8 cellular contexts compared by ENCODE assay signal in the genomic region with DNA sequence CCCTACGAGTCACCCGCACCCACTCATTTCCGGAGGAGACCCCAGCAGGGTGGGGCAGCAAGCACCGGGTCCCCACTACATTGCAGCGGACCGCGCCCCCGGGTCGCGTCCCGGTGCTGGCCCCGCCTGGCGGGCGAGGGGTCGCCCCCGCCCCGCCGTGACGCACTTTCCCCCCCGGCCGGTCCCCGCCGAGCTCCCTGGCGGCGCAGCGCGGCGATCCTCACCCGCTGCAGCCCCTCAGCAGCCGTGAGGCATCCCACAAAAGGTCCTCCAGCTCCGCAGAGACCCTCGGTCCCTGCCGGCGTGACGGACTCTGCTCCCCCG.
A peak's percentile ranks its signal among the peaks of the same experiment; 100 is the strongest.
DNase-seq lines count a peak whose midpoint lies in the region; ATAC-seq and TF ChIP-seq lines count a peak whose summit lies in the region.

No MANE protein-coding gene starts in this region.

- no peak for TF ChIP-seq RAD21 in HCT116 (IDR thresholded peaks at IDR 0.05; ENCODE audit: low read depth)

- peaks cover 8% of the 10 kb centered on the region for H3K4me1 Mint-ChIP-seq in MCF 10A (ENCODE audit: insufficient read depth, unreplicated experiment)
- H3K4me1 Mint-ChIP-seq in stimulated activated effector memory CD8-positive, alpha-beta T cell treated with anti-CD3 and anti-CD28 coated beads, Interleukin-12 subunit alpha, Interleukin-12 subunit beta, amount 100 ng/mL, for 72 hours, result peaks cover 10% of the 10 kb centered on the region

- H3K9ac ChIP-seq in HCT116 (ENCODE audit: low read length), result peak overlapping the region; percentile 54
- H3K9ac ChIP-seq in OCI-LY1 (ENCODE audit: low read length), result peak overlapping the region; percentile 76

- H3K79me2 ChIP-seq in HCT116 (ENCODE audit: insufficient read depth, low read length) (no peaks in the 10 kb centered on the region), OCI-LY1 (ENCODE audit: insufficient read depth, low read length) (no peaks in the 10 kb centered on the region)

- H3K27me3 Mint-ChIP-seq in MCF 10A (ENCODE audit: insufficient read depth, unreplicated experiment), result no peaks in the 10 kb centered on the region

- no peaks in the 10 kb centered on the region for H3K27me3 ChIP-seq in HCT116 (ENCODE audit: insufficient read depth, low read length)
- H3K27me3 ChIP-seq in OCI-LY1 (ENCODE audit: insufficient read depth, low read length), result no peaks in the 10 kb centered on the region
- H3K27me3 ChIP-seq in kidney epithelial cell (ENCODE audit: control insufficient read depth, insufficient read depth, low read length), result no peaks in the 10 kb centered on the region

- no peaks in the 10 kb centered on the region for H3K36me3 ChIP-seq in HCT116 (ENCODE audit: control insufficient read depth in 1 of 2, insufficient read depth in 2 of 2, low read length in 2 of 2)
- H3K36me3 ChIP-seq in OCI-LY1 (ENCODE audit: insufficient read depth, low read length), result no peaks in the 10 kb centered on the region
- peaks cover 2% of the 10 kb centered on the region for H3K36me3 ChIP-seq in kidney epithelial cell (ENCODE audit: control insufficient read depth, insufficient read depth, low read length)

- RAD21 ChIA-PET in HCT116 (lab: Charles Lee; ENCODE audit: low non-redundant PET in 1 of 2, low total read pairs in 2 of 2, uncharacterized antibody in 2 of 2, unreplicated experiment in 2 of 2), result interaction anchor here in 1 of 2 experiments (1.9 kb wide), 1 partner anchor 86 kb away, joined by 12 read pairs; no protein-coding TSS in a partner anchor

- DNase-seq in HCT116 (ENCODE audit: low read depth, low spot score) (no peak), MCF 10A (ENCODE audit: unreplicated experiment) (no peak), kidney epithelial cell (ENCODE audit: low read depth) (no peak), SHP77 (lab: John Stamatoyannopoulos, UW) (no peak), NCI-H1417 treated with DMSO at 0.1 percent for 48 hours (lab: John Stamatoyannopoulos, UW) (no peak)
- DNase-seq in stimulated activated effector memory CD8-positive, alpha-beta T cell treated with anti-CD3 and anti-CD28 coated beads, Interleukin-12 subunit alpha, Interleukin-12 subunit beta, amount 100 ng/mL, for 72 hours (ENCODE audit: low spot score in 2 of 2), result peak; percentile 5 to 49

- no peaks in the 10 kb centered on the region for H3F3A ChIP-seq in OCI-LY1 (ENCODE audit: insufficient read depth, low read length)

- intact Hi-C loops in HCT116 (cut with micrococcal nuclease), result loop anchor here (1.0 to 10.0 kb wide), 3 partner anchors 481 to 854 kb away; no protein-coding TSS in a partner anchor
- intact Hi-C loops in MCF 10A (cut with micrococcal nuclease), result loop anchor here (5.0 kb wide), 3 partner anchors 104 to 356 kb away; a partner anchor contains a TSS

- no peaks in the 10 kb centered on the region for H4K20me1 ChIP-seq in HCT116 (ENCODE audit: insufficient read depth)
- H4K20me1 ChIP-seq in OCI-LY1 (ENCODE audit: insufficient read depth, low read length), result no peaks in the 10 kb centered on the region

- H3K9me3 Mint-ChIP-seq in MCF 10A (ENCODE audit: unreplicated experiment), result no peaks in the 10 kb centered on the region
- no peaks in the 10 kb centered on the region for H3K9me3 Mint-ChIP-seq in stimulated activated effector memory CD8-positive, alpha-beta T cell treated with anti-CD3 and anti-CD28 coated beads, Interleukin-12 subunit alpha, Interleukin-12 subunit beta, amount 100 ng/mL, for 72 hours

- H3K4me1 ChIP-seq in HCT116 (ENCODE audit: control insufficient read depth in 1 of 2, insufficient read depth in 2 of 2, low read length in 2 of 2) (peaks cover 11% of the 10 kb centered on the region in 2 experiments; a peak in 2 of 4 replicates), OCI-LY1 (ENCODE audit: insufficient read depth, low read length, severe bottlenecking) (peaks cover 28% of the 10 kb centered on the region)

- no peaks in the 10 kb centered on the region for H3K9me2 ChIP-seq in HCT116 (ENCODE audit: insufficient read depth)
- H3K9me2 ChIP-seq in OCI-LY1 (ENCODE audit: low read depth, low read length), result no peaks in the 10 kb centered on the region

- CTCF ChIA-PET in HCT116 (lab: Charles Lee) (interaction anchor here (0.8 to 4.2 kb wide), 11 partner anchors 9 to 917 kb away, joined by 3 to 36 read pairs (median 4); no protein-coding TSS in a partner anchor), MCF 10A (lab: Yijun Ruan, JAX) (interaction anchor here (0.6 to 5.1 kb wide), 34 partner anchors 9 to 1471 kb away, joined by 3 to 48 read pairs (median 4); no protein-coding TSS in a partner anchor)

- no peak for TF ChIP-seq POLR2A in HCT116 (IDR thresholded peaks at IDR 0.05; ENCODE audit: borderline replicate concordance, extremely low read depth, insufficient read depth, insufficient read length)

- H3K27ac Mint-ChIP-seq in MCF 10A (ENCODE audit: low read depth, unreplicated experiment), result peak overlapping the region; percentile 14
- no peak overlapping the region for H3K27ac Mint-ChIP-seq in stimulated activated effector memory CD8-positive, alpha-beta T cell treated with anti-CD3 and anti-CD28 coated beads, Interleukin-12 subunit alpha, Interleukin-12 subunit beta, amount 100 ng/mL, for 72 hours

- H3K36me3 Mint-ChIP-seq in MCF 10A (ENCODE audit: insufficient read depth, unreplicated experiment), result peaks cover 6% of the 10 kb centered on the region
- no peaks in the 10 kb centered on the region for H3K36me3 Mint-ChIP-seq in stimulated activated effector memory CD8-positive, alpha-beta T cell treated with anti-CD3 and anti-CD28 coated beads, Interleukin-12 subunit alpha, Interleukin-12 subunit beta, amount 100 ng/mL, for 72 hours

- peak overlapping the region; percentile 41 for H2AFZ ChIP-seq in HCT116 (ENCODE audit: low read depth, low read length, poor library complexity, severe bottlenecking)
- H2AFZ ChIP-seq in OCI-LY1 (ENCODE audit: low read length), result 0 out of 2 replicates have a peak overlapping the region, but pooled peaks have one; percentile 81

- TF ChIP-seq CTCF in HCT116 (IDR thresholded peaks at IDR 0.05 in 2 of 3, conservative IDR thresholded peaks at IDR 0.05 in 1 of 3; ENCODE audit: borderline replicate concordance in 1 of 3, insufficient read depth in 1 of 3, low read depth in 2 of 3, low read length in 2 of 3) (no peak), OCI-LY1 (IDR thresholded peaks at IDR 0.05; ENCODE audit: low read length) (no peak), MCF 10A (IDR thresholded peaks at IDR 0.05; ENCODE audit: unreplicated experiment) (no peak), kidney epithelial cell (IDR thresholded peaks at IDR 0.05; ENCODE audit: insufficient read depth, low read length, poor library complexity, severe bottlenecking) (no peak)

- BruUV-seq in HCT116 (replicated peaks; lab: Mats Ljungman, UMichigan) (no TSS peak), MCF 10A (replicated peaks; lab: Mats Ljungman, UMichigan) (no TSS peak)

- POLR2A ChIA-PET in HCT116 (lab: Charles Lee), result no interaction called here
- POLR2A ChIA-PET in MCF 10A (lab: Yijun Ruan, JAX), result interaction anchor here (0.8 to 3.8 kb wide), 7 partner anchors 13 to 852 kb away, joined by 3 to 23 read pairs (median 3); no protein-coding TSS in a partner anchor

- peak overlapping the region; percentile 91 for H3K4me3 Mint-ChIP-seq in MCF 10A (ENCODE audit: unreplicated experiment)
- H3K4me3 Mint-ChIP-seq in stimulated activated effector memory CD8-positive, alpha-beta T cell treated with anti-CD3 and anti-CD28 coated beads, Interleukin-12 subunit alpha, Interleukin-12 subunit beta, amount 100 ng/mL, for 72 hours, result peak overlapping the region; percentile 85

- H3K27ac ChIP-seq in HCT116 (ENCODE audit: low read depth, low read length) (peak overlapping the region; percentile 29; the same call in 1 of the 2 replicates), OCI-LY1 (ENCODE audit: low read depth, low read length, poor library complexity, severe bottlenecking) (no peak overlapping the region)

- ATAC-seq in GM18498 (IDR thresholded peaks at IDR 0.05; ENCODE audit: unreplicated experiment), result peak; percentile 44
- peak; percentile 58 for ATAC-seq in HCT116
- peak; percentile 46 for ATAC-seq in stimulated activated effector memory CD8-positive, alpha-beta T cell treated with anti-CD3 and anti-CD28 coated beads, Interleukin-12 subunit alpha, Interleukin-12 subunit beta, amount 100 ng/mL, for 72 hours

- H3K4me2 ChIP-seq in HCT116 (ENCODE audit: low read length), result peak overlapping the region; percentile 92
- H3K4me2 ChIP-seq in OCI-LY1 (ENCODE audit: low read length), result peak overlapping the region; percentile 96

- H3K9me3 ChIP-seq in HCT116 (ENCODE audit: control insufficient read depth in 1 of 2, insufficient read depth in 1 of 2, low read depth in 1 of 2, low read length in 2 of 2) (no peaks in the 10 kb centered on the region), OCI-LY1 (ENCODE audit: low read length) (no peaks in the 10 kb centered on the region)

- peak overlapping the region; percentile 68 to 73 for H3K4me3 ChIP-seq in HCT116 (replicated peaks in 1 of 2; ENCODE audit: low read depth in 1 of 2, low read length in 2 of 2)
- peak overlapping the region; percentile 79 for H3K4me3 ChIP-seq in OCI-LY1 (ENCODE audit: low read depth, low read length, poor library complexity, severe bottlenecking)
- peak overlapping the region; percentile 51 for H3K4me3 ChIP-seq in kidney epithelial cell (ENCODE audit: low read depth, low read length)

TF ChIP-seq in HCT116, 20 proteins besides CTCF, POLR2A, EP300 and RAD21 (continues in another document):
- TF ChIP-seq POLR2AphosphoS5 (IDR thresholded peaks at IDR 0.05; ENCODE audit: low read depth, low read length) (no peak), ZFX (IDR thresholded peaks at IDR 0.05) (peak; percentile 8; the same call in 1 of the 2 replicates)

Comparison
In these comparisons a context has a peak if more than half of its experiments do, and no peak if none do; other contexts are left out.
1. DNase-seq: peak in stimulated activated effector memory CD8-positive, alpha-beta T cell treated with anti-CD3 and anti-CD28 coated beads, Interleukin-12 subunit alpha, Interleukin-12 subunit beta, amount 100 ng/mL, for 72 hours (2 of 2); none in HCT116 (single experiment), MCF 10A (single experiment), kidney epithelial cell (single experiment), SHP77 (0 of 2) and NCI-H1417 treated with DMSO at 0.1 percent for 48 hours (single experiment).
2. Peak in every context shown above with its lines, with median percentiles within 50 percentile points of each other: ATAC-seq and H3K4me3 ChIP-seq.